In the genomic region with DNA sequence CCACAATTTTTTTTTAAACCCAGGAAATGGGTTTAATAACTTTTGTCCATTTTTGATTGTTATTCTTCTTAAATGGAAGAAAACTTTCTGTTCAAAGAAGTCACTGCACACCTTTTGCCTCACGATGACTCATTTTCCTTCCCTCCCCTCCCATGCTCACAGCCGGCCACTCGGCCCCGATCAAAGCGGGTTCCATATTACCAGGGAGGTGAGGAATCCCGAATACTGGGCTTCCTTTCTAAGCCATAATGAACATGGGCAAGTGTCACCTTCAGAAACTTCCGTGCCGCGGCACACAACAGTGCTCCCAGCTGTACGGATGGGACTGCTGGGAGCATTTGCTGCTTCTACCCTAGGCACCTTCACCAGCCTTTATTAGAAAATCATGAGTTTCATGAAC, we compare ENCODE assay signal across 2 cellular contexts.
TF ChIP-seq lines count a peak whose summit lies in the region.

No MANE protein-coding gene starts in this region.

TF ChIP-seq in HCT116, 20 proteins besides CTCF, POLR2A, EP300 and RAD21:
- TF ChIP-seq SP1 (IDR thresholded peaks at IDR 0.05; ENCODE audit: low read depth) (no peak), JUND (IDR thresholded peaks at IDR 0.05) (no peak), TCF7L2 (IDR thresholded peaks at IDR 0.05; ENCODE audit: borderline replicate concordance, extremely low read depth, insufficient read depth, insufficient read length) (peak; percentile 91)

TF ChIP-seq in K562, 482 proteins besides CTCF, POLR2A, EP300 and RAD21:
- no peak for TF ChIP-seq NFE2 (IDR thresholded peaks at IDR 0.05; ENCODE audit: low read depth)
- TF ChIP-seq, protein P1, sequence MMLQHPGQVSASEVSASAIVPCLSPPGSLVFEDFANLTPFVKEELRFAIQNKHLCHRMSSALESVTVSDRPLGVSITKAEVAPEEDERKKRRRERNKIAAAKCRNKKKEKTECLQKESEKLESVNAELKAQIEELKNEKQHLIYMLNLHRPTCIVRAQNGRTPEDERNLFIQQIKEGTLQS (IDR thresholded peaks at IDR 0.05), result peak; percentile 17; the same call in 1 of the 2 replicates
- TF ChIP-seq, protein P1 (CRISPR knock-in tag; conservative IDR thresholded peaks at IDR 0.05), result no peak
- TF ChIP-seq JUND (IDR thresholded peaks at IDR 0.05; ENCODE audit: borderline replicate concordance, low read depth, low read length), result peak; percentile 30; the same call in 1 of the 2 replicates
- TF ChIP-seq JUND (tag; IDR thresholded peaks at IDR 0.05; ENCODE audit: borderline replicate concordance, low read depth, low read length), result no peak
